In the genomic region with DNA sequence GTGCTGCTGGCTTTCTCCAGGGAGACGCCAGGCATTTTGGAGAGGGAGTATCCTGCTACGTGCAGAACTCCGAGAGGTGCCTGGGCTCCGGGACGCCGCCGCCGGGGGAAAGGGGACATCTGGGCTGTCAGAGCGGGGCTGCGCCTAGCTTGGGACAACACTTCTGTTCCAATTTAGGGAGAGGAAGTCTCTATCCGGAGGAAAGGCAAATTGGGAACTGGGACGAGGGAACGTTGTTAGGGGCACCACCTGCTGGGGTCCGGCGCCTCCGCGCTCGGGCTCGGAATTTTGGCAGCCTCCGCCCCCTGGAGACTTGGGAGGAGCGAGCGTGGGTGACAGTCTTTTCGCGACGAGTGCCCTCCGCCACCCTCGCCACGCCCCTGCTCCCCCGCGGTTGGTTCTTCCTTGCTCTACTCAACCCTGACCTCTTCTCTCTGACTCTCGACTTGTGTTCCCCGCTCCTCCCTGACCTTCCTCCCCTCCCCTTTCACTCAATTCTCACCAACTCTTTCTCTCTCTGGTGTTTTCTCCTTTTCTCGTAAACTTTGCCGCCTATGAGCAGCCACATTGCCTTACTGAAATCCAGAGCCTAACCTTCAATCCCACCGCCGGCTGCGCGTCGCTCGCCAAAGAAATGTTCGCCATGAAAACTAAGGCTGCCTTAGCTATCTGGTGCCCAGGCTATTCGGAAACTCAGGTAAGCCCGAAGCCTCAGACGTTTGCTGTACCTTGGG, we compare ENCODE assay signal across 1 cellular context.
TF ChIP-seq lines count a peak whose summit lies in the region.

No MANE protein-coding gene starts in this region.

TF ChIP-seq in endothelial cell of umbilical vein, 7 proteins besides CTCF, POLR2A, EP300 and RAD21:
- no peak for TF ChIP-seq JUN (IDR thresholded peaks at IDR 0.05; ENCODE audit: borderline replicate concordance, insufficient read depth, insufficient read length, low read depth)
- TF ChIP-seq, protein P1, sequence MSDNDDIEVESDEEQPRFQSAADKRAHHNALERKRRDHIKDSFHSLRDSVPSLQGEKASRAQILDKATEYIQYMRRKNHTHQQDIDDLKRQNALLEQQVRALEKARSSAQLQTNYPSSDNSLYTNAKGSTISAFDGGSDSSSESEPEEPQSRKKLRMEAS (IDR thresholded peaks at IDR 0.05; ENCODE audit: insufficient read depth, insufficient read length) = no peak
- no peak for TF ChIP-seq GATA2 (IDR thresholded peaks at IDR 0.05; ENCODE audit: insufficient read depth, insufficient read length, low read depth, low read length)
